In the genomic region with DNA sequence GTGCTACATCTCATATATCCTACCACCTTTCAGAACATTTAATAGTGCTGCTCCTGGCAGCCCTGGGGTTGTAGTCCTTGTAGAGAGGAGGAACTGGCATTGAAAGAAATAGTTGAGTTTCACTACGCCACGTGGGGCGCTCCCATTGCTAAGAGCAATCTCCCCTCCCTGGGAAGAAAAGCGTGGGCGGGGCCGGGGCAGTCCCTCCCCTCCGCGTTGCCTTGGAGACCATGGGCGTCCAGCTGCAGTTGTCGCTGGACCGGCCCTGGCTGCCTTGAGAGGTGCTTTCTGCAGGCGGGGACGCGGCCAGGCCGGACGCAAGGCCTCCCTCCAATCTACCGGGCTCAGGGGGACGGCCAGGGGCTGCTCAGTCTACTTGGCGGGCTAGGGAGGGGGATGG, we compare ENCODE assay signal across 8 cellular contexts. TPM values are rescaled to one million over a fixed set of nuclear protein-coding genes. Genes with fewer than 3 reads are reported as not detected.
A peak's percentile ranks its signal among the peaks of the same experiment; 100 is the strongest.
DNase-seq lines count a peak whose midpoint lies in the region; ATAC-seq lines count a peak whose summit lies in the region.

No MANE protein-coding gene starts in this region.

- no peak overlapping the region for H2BK120ac ChIP-seq in neuronal stem cell (ENCODE audit: low read depth, low read length)

- no peaks in the 10 kb centered on the region for H3K79me1 ChIP-seq in neuronal stem cell (ENCODE audit: low read depth, low read length)

- H2BK12ac ChIP-seq in neuronal stem cell (ENCODE audit: low read length), result no peak overlapping the region

- no peak overlapping the region for H3K4ac ChIP-seq in neuronal stem cell (ENCODE audit: low read length)

- no peak overlapping the region for H4K91ac ChIP-seq in neuronal stem cell (ENCODE audit: low read depth, low read length, poor library complexity)

- peaks cover 0 to 7% of the 10 kb centered on the region in 2 donors for H3K4me1 ChIP-seq in neuronal stem cell (ENCODE audit: control insufficient read depth in 2 of 2, insufficient read depth in 1 of 2, low read depth in 1 of 2, low read length in 2 of 2)

- H4K8ac ChIP-seq in neuronal stem cell (ENCODE audit: low read depth, low read length), result no peak overlapping the region

- H3K9ac ChIP-seq in neuronal stem cell (ENCODE audit: low read depth, low read length, poor library complexity), result no peak overlapping the region

- no peaks in the 10 kb centered on the region for H3K27me3 ChIP-seq in neuronal stem cell (ENCODE audit: control insufficient read depth in 3 of 3, insufficient read depth in 3 of 3, low read depth in 1 of 3, low read length in 3 of 3)

- H3K27ac ChIP-seq in neuronal stem cell (replicated peaks; ENCODE audit: low read length), result no peak overlapping the region

- H3K4me2 ChIP-seq in neuronal stem cell (ENCODE audit: insufficient read depth, low read length, poor library complexity, severe bottlenecking), result peak overlapping the region; percentile 40

- no peak overlapping the region for H3K14ac ChIP-seq in neuronal stem cell (ENCODE audit: low read length)

- peak; percentile 8 to 34 for DNase-seq in stimulated activated CD4-positive, alpha-beta T cell treated with anti-CD3 and anti-CD28 coated beads, Interleukin-15, amount 100 ng/mL, for 48 hours (ENCODE audit: low read depth in 2 of 2)
- DNase-seq in stimulated activated CD4-positive, alpha-beta T cell treated with anti-CD3 and anti-CD28 coated beads, Interleukin-4, amount 100 ng/mL, for 24 hours, result no peak
- DNase-seq in fibroblast of the conjunctiva (ENCODE audit: low read depth), result peak; percentile 51
- peak; percentile 84 for DNase-seq in neuronal stem cell (ENCODE audit: low spot score)
- DNase-seq in GM19238 (ENCODE audit: insufficient read length, low spot score), result no peak
- no peak for DNase-seq in NCI-H2196 (lab: John Stamatoyannopoulos, UW; ENCODE audit: unreplicated experiment)

- H2BK15ac ChIP-seq in neuronal stem cell (ENCODE audit: low read length), result no peak overlapping the region

- peak overlapping the region; percentile 70 for H2AFZ ChIP-seq in neuronal stem cell (ENCODE audit: low read length)

- no CpG with 5 or more reads among the region's 19 CpGs for WGBS in neuronal stem cell (ENCODE audit: extremely low coverage in 2 of 2, insufficient read length in 2 of 2, insufficient replicate concordance in 1 of 2), 2 donors

- peaks cover under 1 to 15% of the 10 kb centered on the region in 2 donors for H3K36me3 ChIP-seq in neuronal stem cell (replicated peaks in 1 of 2; ENCODE audit: control insufficient read depth in 2 of 2, insufficient read depth in 2 of 2, low read length in 2 of 2)

- peak overlapping the region; percentile 4 for H3K18ac ChIP-seq in neuronal stem cell (ENCODE audit: low read length)

- H3K9me3 ChIP-seq in neuronal stem cell (replicated peaks in 1 of 2; ENCODE audit: control insufficient read depth in 2 of 2, insufficient read depth in 1 of 2, low read depth in 1 of 2, low read length in 2 of 2), result no peaks in the 10 kb centered on the region

- H2AK5ac ChIP-seq in neuronal stem cell (ENCODE audit: low read depth, low read length), result no peak overlapping the region

- H3K23ac ChIP-seq in neuronal stem cell (ENCODE audit: low read depth, low read length, poor library complexity), result no peak overlapping the region

- ATAC-seq in GM19324 (IDR thresholded peaks at IDR 0.05; ENCODE audit: low FRiP score, unreplicated experiment), result no peak
- ATAC-seq in HG03108 (IDR thresholded peaks at IDR 0.05; ENCODE audit: unreplicated experiment), result no peak

- no peak overlapping the region for H2BK5ac ChIP-seq in neuronal stem cell (ENCODE audit: low read length)

- peak overlapping the region in 1 of 2 donors; percentile 15 for H3K4me3 ChIP-seq in neuronal stem cell (ENCODE audit: low read length in 2 of 2)

RNA-seq across cellular contexts. Expression of a gene that starts 0.4 kb away (rescaled TPM):
- 2.5 TPM for polyA plus RNA-seq in neuronal stem cell (2013, experiment 1 of 2)
- 2.8 TPM for polyA plus RNA-seq in neuronal stem cell (2013, experiment 2 of 2)

Comparison
In these comparisons a context has a peak if more than half of its experiments do, and no peak if none do; other contexts are left out.
1. DNase-seq: peak in stimulated activated CD4-positive, alpha-beta T cell treated with anti-CD3 and anti-CD28 coated beads, Interleukin-15, amount 100 ng/mL, for 48 hours (2 of 2), fibroblast of the conjunctiva (single experiment) and neuronal stem cell (single experiment); none in stimulated activated CD4-positive, alpha-beta T cell treated with anti-CD3 and anti-CD28 coated beads, Interleukin-4, amount 100 ng/mL, for 24 hours (single experiment), GM19238 (single experiment) and NCI-H2196 (single experiment).